In genomic region chr1:204398197-204399125, GRCh38 we compare ENCODE assay signal across 8 cellular contexts. TPM values are rescaled to one million over a fixed set of nuclear protein-coding genes. Genes with fewer than 3 reads are reported as not detected.
DNase-seq lines count a peak whose midpoint lies in the region; ATAC-seq and TF ChIP-seq lines count a peak whose summit lies in the region.

No MANE protein-coding gene starts in this region.

- POLR2A ChIA-PET in Caco-2 (lab: Charles Lee), result interaction anchor here (1.0 to 1.1 kb wide), 2 partner anchors 46 to 118 kb away, joined by 3 to 5 read pairs; partner anchors contain the start of gene MDM4

- TF ChIP-seq CTCF in Caco-2 (IDR thresholded peaks at IDR 0.05; ENCODE audit: insufficient read depth in 1 of 2, low read depth in 1 of 2, low read length in 1 of 2, severe bottlenecking in 1 of 2, unreplicated experiment in 1 of 2), result peak; percentile 82 to 90
- TF ChIP-seq CTCF in fibroblast of mammary gland (conservative IDR thresholded peaks at IDR 0.05; ENCODE audit: control insufficient read depth, insufficient read depth, low read depth, low read length), result peak; percentile 85
- peak; percentile 57 to 85 (median 84) for TF ChIP-seq CTCF in nephron (IDR thresholded peaks at IDR 0.05; ENCODE audit: unreplicated experiment in 3 of 3)

- H3K36me3 Mint-ChIP-seq in Caco-2 (ENCODE audit: insufficient read depth, unreplicated experiment), result peaks cover 45% of the 10 kb centered on the region
- H3K36me3 Mint-ChIP-seq in nephron (ENCODE audit: low read depth), result peaks cover 33% of the 10 kb centered on the region

- ATAC-seq in GM21381 (IDR thresholded peaks at IDR 0.05; ENCODE audit: unreplicated experiment), result peak; percentile 62
- ATAC-seq in GM19035 (IDR thresholded peaks at IDR 0.05; ENCODE audit: unreplicated experiment), result no peak

- H3K27ac Mint-ChIP-seq in Caco-2 (ENCODE audit: unreplicated experiment), result no peak overlapping the region
- H3K27ac Mint-ChIP-seq in nephron, result no peak overlapping the region

- no peaks in the 10 kb centered on the region for H3K9me3 ChIP-seq in Caco-2

- H3K4me3 ChIP-seq in Caco-2 (ENCODE audit: low read depth, low read length), result no peak overlapping the region
- no peak overlapping the region for H3K4me3 ChIP-seq in fibroblast of mammary gland (ENCODE audit: control insufficient read depth, low read depth, low read length)

- no peaks in the 10 kb centered on the region for H3K27me3 Mint-ChIP-seq in Caco-2 (ENCODE audit: insufficient read depth, unreplicated experiment)
- H3K27me3 Mint-ChIP-seq in nephron (ENCODE audit: low read depth), result no peaks in the 10 kb centered on the region

- H3K4me1 Mint-ChIP-seq in Caco-2 (ENCODE audit: low read depth, unreplicated experiment) (peaks cover 10% of the 10 kb centered on the region), nephron (no peaks in the 10 kb centered on the region)

- H3K36me3 ChIP-seq in Caco-2 (ENCODE audit: control insufficient read depth, insufficient read depth, low read length), result no peaks in the 10 kb centered on the region

- no peaks in the 10 kb centered on the region for H3K9me3 Mint-ChIP-seq in Caco-2 (ENCODE audit: unreplicated experiment)
- peaks cover 3% of the 10 kb centered on the region for H3K9me3 Mint-ChIP-seq in nephron

- CTCF ChIA-PET in Caco-2 (lab: Charles Lee), result interaction anchor here (0.6 to 2.8 kb wide), 36 partner anchors 9 to 1131 kb away, joined by 3 to 44 read pairs (median 5); partner anchors contain the start of genes GOLT1A, MDM4 and PIK3C2B

- H3K4me3 Mint-ChIP-seq in Caco-2 (ENCODE audit: unreplicated experiment), result no peak overlapping the region
- no peak overlapping the region for H3K4me3 Mint-ChIP-seq in nephron

- H3K27me3 ChIP-seq in Caco-2 (replicated peaks; ENCODE audit: control insufficient read depth, insufficient read depth, low read length), result no peaks in the 10 kb centered on the region

- BruUV-seq in Caco-2 (replicated peaks; lab: Mats Ljungman, UMichigan), result no TSS peak

- no peaks in the 10 kb centered on the region for H3K4me1 ChIP-seq in Caco-2

- intact Hi-C loops in Caco-2 (cut with micrococcal nuclease; ENCODE audit: unreplicated experiment), result loop anchor here (1.0 kb wide), 6 partner anchors 13 to 236 kb away; partner anchors contain the start of gene PPP1R15B

- DNase-seq in Caco-2 (peak; percentile 88 to 91), KG1 (lab: John Stamatoyannopoulos, UW) (peak; percentile 20), NOMO-1 treated with dmso at 0.1 percent for 144 hours (lab: John Stamatoyannopoulos, UW; ENCODE audit: unreplicated experiment) (peak; percentile 46), activated T-cell treated with anti-CD3 and anti-CD28 coated beads for 4 hours (peak; percentile 36), fibroblast of mammary gland (ENCODE audit: low read depth) (peak; percentile 72)

RNA-seq across cellular contexts. Expression of gene PPP1R15B, which starts 13.2 kb away (rescaled TPM):
- 46.3 and 48.4 TPM in 2 replicates for total RNA-seq in Caco-2 (2022)

RNA-seq across cellular contexts. Expression of gene PLEKHA6, which starts 38.7 kb away (rescaled TPM):
- total RNA-seq in Caco-2 (2022), result 18.8 and 21.8 TPM in 2 replicates

Comparison
In these comparisons a context has a peak if more than half of its experiments do, and no peak if none do; other contexts are left out.
1. DNase-seq: peak in every context shown above with its lines; median percentile 90 in Caco-2; 72 in fibroblast of mammary gland; 46 in NOMO-1 treated with dmso at 0.1 percent for 144 hours; 36 in activated T-cell treated with anti-CD3 and anti-CD28 coated beads for 4 hours; 20 in KG1.